In the genomic region with DNA sequence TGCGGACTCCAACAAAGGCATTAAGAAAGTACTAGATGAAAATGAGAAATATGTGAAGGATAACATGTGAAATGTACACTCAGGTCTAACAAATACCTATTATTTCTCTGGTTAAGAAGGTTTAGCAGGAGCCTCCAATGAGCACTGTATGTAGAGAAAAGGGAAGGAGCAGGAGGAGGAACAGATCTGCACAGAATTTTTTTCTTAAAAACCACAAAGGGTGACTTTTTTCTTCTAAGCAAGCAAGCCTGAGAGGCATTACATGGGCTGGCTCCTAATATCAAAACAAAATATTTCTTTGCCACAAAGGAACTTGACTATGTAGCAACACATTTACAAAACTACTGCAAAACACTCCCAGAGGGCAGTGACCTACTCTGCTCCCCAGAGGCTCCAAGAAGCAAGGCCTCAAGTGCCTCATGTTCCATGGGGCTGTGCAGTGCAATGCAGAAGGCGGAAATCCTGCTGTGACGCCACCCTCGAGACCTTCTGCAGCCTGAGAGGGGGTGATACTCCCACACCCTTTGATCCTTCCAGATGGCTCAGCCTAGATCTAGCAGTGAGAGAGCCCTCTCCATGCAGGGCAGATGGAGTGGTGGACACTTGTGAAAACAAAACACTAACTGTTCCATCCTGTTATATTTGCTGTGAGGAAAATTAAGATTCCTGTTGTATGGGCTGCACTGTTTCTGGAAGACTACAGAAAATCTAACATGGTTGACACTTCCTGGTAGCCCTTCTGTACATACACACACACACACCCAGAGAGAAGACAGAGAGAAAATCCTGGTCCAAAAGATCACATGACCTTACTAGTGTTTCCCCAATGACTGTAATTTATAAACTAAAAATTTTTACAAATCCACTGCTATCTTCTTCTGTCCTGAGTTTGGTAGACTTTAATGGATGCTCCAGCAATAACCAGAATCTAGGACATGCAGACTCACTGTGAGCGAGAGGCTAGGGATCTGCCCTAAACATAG, we compare ENCODE assay signal across 8 cellular contexts. TPM values are rescaled to one million over a fixed set of nuclear protein-coding genes. Genes with fewer than 3 reads are reported as not detected.
DNase-seq lines count a peak whose midpoint lies in the region; ATAC-seq and TF ChIP-seq lines count a peak whose summit lies in the region.

No MANE protein-coding gene starts in this region.

- intact Hi-C loops in CD14-positive monocyte (cut with micrococcal nuclease) (no loop called here), esophagus muscularis mucosa (cut with DNase I) (no loop called here)

- H3K9me3 Mint-ChIP-seq in CD14-positive monocyte (no peaks in the 10 kb centered on the region), nephron progenitor cell (peaks cover 10% of the 10 kb centered on the region)

- H3K36me3 Mint-ChIP-seq in CD14-positive monocyte = peaks cover 25 to 55% of the 10 kb centered on the region in 2 donors
- H3K36me3 Mint-ChIP-seq in nephron progenitor cell (ENCODE audit: low read depth) = peaks cover 84% of the 10 kb centered on the region

- H3K27ac ChIP-seq in esophagus muscularis mucosa (replicated peaks in 1 of 4) = peak overlapping the region in 3 of 4 donors; percentile 18 to 47 (median 29)

- peak; percentile 73 for DNase-seq in CD14-positive monocyte (ENCODE audit: low spot score)
- peak; percentile 83 to 93 for DNase-seq in NOMO-1 (lab: John Stamatoyannopoulos, UW; ENCODE audit: unreplicated experiment in 2 of 2)
- DNase-seq in esophagus muscularis mucosa (ENCODE audit: extremely low spot score) = no peak
- DNase-seq in nephron progenitor cell = no peak
- no peak for DNase-seq in middle frontal gyrus (ENCODE audit: extremely low spot score, low spot score)
- DNase-seq in stimulated activated CD4-positive, alpha-beta T cell treated with anti-CD3 and anti-CD28 coated beads, Interleukin-4, amount 100 ng/mL, for 4 hours = no peak
- no peak for DNase-seq in NCI-H748 (lab: John Stamatoyannopoulos, UW; ENCODE audit: unreplicated experiment)

- peaks cover 17 to 64% (median 35%) of the 10 kb centered on the region in 4 donors for H3K4me1 ChIP-seq in esophagus muscularis mucosa

- no peaks in the 10 kb centered on the region for H3K9me3 ChIP-seq in esophagus muscularis mucosa

- TF ChIP-seq EP300 in esophagus muscularis mucosa (IDR thresholded peaks at IDR 0.05) = no peak

- TF ChIP-seq CTCF in CD14-positive monocyte (IDR thresholded peaks at IDR 0.05) (no peak), esophagus muscularis mucosa (IDR thresholded peaks at IDR 0.05) (no peak), nephron progenitor cell (IDR thresholded peaks at IDR 0.05) (no peak)

- H3K36me3 ChIP-seq in esophagus muscularis mucosa = peaks cover 0 to 47% (median 18%) of the 10 kb centered on the region in 4 donors

- H3K27ac Mint-ChIP-seq in CD14-positive monocyte (peak overlapping the region; percentile 92 to 97 (median 95)), nephron progenitor cell (peak overlapping the region; percentile 83)

- no peak overlapping the region for H3K4me3 ChIP-seq in esophagus muscularis mucosa

- H3K4me3 Mint-ChIP-seq in CD14-positive monocyte (peak overlapping the region; percentile 47 to 64), nephron progenitor cell (no peak overlapping the region)

- no peak for TF ChIP-seq POLR2A in esophagus muscularis mucosa (IDR thresholded peaks at IDR 0.05; ENCODE audit: low read depth)

- 79% methylated on average over 5 of the region's 5 CpGs for WGBS in esophagus muscularis mucosa

- no peak for ATAC-seq in HG03565 (IDR thresholded peaks at IDR 0.05; ENCODE audit: unreplicated experiment)

- H3K27me3 ChIP-seq in esophagus muscularis mucosa = no peaks in the 10 kb centered on the region

- H3K27me3 Mint-ChIP-seq in CD14-positive monocyte (ENCODE audit: low read depth in 3 of 3) (peaks cover 0 to 2% (median 0%) of the 10 kb centered on the region in 3 donors), nephron progenitor cell (ENCODE audit: low read depth, poor library complexity) (peaks cover 4% of the 10 kb centered on the region)

- peaks cover 92% of the 10 kb centered on the region for H3K4me1 Mint-ChIP-seq in CD14-positive monocyte
- H3K4me1 Mint-ChIP-seq in nephron progenitor cell = peaks cover 30% of the 10 kb centered on the region

RNA-seq across cellular contexts. Expression of a gene that starts 36.0 kb away (rescaled TPM):
- 10 to 100 TPM; 57.2 to 66.7 TPM for polyA plus RNA-seq in CD14-positive monocyte
- total RNA-seq in esophagus muscularis mucosa = 10 to 100 TPM; 21.2 to 26.3 (median 23.4) TPM

RNA-seq across cellular contexts. Expression of a gene that starts 48.2 kb away (rescaled TPM):
- polyA plus RNA-seq in CD14-positive monocyte = 10 to 100 TPM; 11.4 to 17.6 TPM
- total RNA-seq in esophagus muscularis mucosa = 10 to 100 TPM in 3 of 4 donors, 1 to 10 TPM in 1; 8.3 to 27.2 (median 17.5) TPM

Comparison
In these comparisons a context has a peak if more than half of its experiments do, and no peak if none do; other contexts are left out.
1. DNase-seq: peak in CD14-positive monocyte (single experiment) and NOMO-1 (2 of 2); none in esophagus muscularis mucosa (single experiment), nephron progenitor cell (single experiment), middle frontal gyrus (single experiment), stimulated activated CD4-positive, alpha-beta T cell treated with anti-CD3 and anti-CD28 coated beads, Interleukin-4, amount 100 ng/mL, for 4 hours (0 of 2) and NCI-H748 (single experiment).